Comparison of ENCODE assay signal across 1 cellular context in the genomic region with DNA sequence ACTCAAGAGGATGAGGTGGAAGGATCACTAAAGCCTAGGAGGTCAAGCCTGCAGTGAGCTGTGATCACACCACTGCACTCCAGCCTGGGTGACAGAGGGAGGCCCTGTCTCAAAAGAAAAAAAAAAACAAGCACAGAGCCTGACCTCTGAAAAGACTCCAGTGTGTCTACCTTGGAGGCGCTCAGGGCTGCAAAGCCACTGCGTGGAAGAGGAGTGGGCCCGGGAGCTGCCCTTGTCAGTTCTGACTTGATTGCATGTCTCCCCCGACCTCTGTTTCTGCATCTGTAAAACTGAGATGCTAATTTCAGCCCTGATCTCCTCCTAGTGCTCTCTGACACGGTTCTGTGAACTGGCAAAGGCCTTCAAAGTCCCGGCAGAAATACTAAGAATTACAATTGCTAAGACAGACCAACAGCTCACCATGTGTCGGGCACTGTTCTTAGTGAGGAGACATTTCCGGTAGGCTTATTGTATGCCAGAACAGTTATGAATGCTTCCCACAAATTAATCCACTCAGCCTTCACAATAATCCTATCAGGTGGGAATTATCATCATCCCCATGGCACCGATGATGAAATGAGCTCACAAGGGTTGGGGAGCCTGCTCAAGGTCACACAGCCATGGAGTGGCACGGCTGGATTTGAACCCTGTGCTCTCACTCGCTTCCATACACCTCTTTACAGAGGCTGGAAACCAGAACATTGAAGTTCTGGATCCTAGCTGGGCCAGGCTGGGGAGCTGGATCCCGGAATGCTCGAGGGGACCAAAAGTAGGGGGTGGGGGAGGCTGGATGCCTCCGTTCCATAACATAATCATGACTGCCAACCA.
TF ChIP-seq lines count a peak whose summit lies in the region.

No MANE protein-coding gene starts in this region.

TF ChIP-seq in H1, 55 proteins besides CTCF, POLR2A, EP300 and RAD21:
- TF ChIP-seq SRF (IDR thresholded peaks at IDR 0.05; ENCODE audit: low read depth, low read length) (no peak), RBBP5 (IDR thresholded peaks at IDR 0.05; ENCODE audit: borderline replicate concordance, low read depth, low read length) (no peak), KDM5A (IDR thresholded peaks at IDR 0.05; ENCODE audit: low read length) (no peak), BACH1 (IDR thresholded peaks at IDR 0.05; ENCODE audit: low read length) (no peak), BCL11A (IDR thresholded peaks at IDR 0.05; ENCODE audit: low read depth in 2 of 2, low read length in 2 of 2) (no peak), SIRT6 (IDR thresholded peaks at IDR 0.05; ENCODE audit: low read length) (no peak), SIX5 (IDR thresholded peaks at IDR 0.05; ENCODE audit: low read depth, low read length) (no peak), JUND (IDR thresholded peaks at IDR 0.05; ENCODE audit: low read length) (no peak), SIN3A (conservative IDR thresholded peaks at IDR 0.05 in 1 of 2, IDR thresholded peaks at IDR 0.05 in 1 of 2; ENCODE audit: low read depth in 1 of 2, low read length in 2 of 2) (no peak), YY1 (IDR thresholded peaks at IDR 0.05; ENCODE audit: low read depth, low read length) (no peak), SP1 (IDR thresholded peaks at IDR 0.05; ENCODE audit: low read depth, low read length) (no peak), POLR2AphosphoS5 (IDR thresholded peaks at IDR 0.05; ENCODE audit: low read depth, low read length) (no peak), POU5F1 (IDR thresholded peaks at IDR 0.05; ENCODE audit: low read depth, low read length) (no peak), CEBPB (IDR thresholded peaks at IDR 0.05; ENCODE audit: low read depth, low read length) (no peak), BRCA1 (IDR thresholded peaks at IDR 0.05; ENCODE audit: low read depth, low read length) (no peak), KDM4A (IDR thresholded peaks at IDR 0.05; ENCODE audit: low read depth, low read length, severe bottlenecking) (no peak), SUZ12 (IDR thresholded peaks at IDR 0.05; ENCODE audit: low read length) (no peak), TCF12 (IDR thresholded peaks at IDR 0.05; ENCODE audit: low read depth, low read length) (no peak), HDAC2 (IDR thresholded peaks at IDR 0.05; ENCODE audit: borderline replicate concordance in 1 of 2, low read depth in 2 of 2, low read length in 2 of 2) (no peak)
- TF ChIP-seq, protein P1, sequence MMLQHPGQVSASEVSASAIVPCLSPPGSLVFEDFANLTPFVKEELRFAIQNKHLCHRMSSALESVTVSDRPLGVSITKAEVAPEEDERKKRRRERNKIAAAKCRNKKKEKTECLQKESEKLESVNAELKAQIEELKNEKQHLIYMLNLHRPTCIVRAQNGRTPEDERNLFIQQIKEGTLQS (IDR thresholded peaks at IDR 0.05; ENCODE audit: insufficient read depth, low read depth, low read length) = no peak
TF ChIP-seq in H1: peak in this region for 0.
